9 cellular contexts compared by ENCODE assay signal in the genomic region with DNA sequence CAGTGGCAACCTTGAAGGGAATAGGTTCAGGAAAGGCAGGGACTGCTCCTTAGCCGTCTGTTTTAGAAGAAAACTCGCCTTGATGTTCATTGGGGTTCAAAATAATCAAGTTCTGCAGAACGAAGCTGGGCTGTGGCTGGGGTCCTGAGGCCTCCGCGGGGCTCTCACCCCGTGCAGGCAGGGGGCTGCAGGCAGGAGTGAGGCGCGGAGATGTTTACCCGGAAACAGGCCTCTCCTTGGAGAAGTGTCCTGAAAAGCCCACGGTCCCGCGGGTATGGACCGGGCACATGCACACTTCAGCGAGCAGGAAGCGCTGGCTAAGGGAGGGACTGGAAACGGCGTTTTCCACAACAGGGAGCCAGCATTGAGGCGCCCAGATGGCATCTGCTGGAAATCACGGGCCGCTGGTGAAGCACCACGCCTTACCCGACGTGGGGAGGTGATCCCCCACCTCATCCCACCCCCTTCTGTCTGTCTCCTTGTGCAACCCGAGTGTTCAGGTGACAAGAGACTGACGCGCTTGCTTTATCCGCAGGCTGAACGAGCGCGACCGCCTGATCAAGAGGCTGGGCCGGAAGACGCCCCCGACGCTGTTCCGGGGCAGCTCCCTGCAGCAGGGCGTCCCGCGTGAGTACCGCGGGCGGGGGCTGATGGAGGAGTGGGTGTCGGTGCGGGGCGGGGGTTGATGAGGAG. TPM values are rescaled to one million over a fixed set of nuclear protein-coding genes. Genes with fewer than 3 reads are reported as not detected.
A peak's percentile ranks its signal among the peaks of the same experiment; 100 is the strongest.
DNase-seq lines count a peak whose midpoint lies in the region; ATAC-seq, FAIRE-seq and TF ChIP-seq lines count a peak whose summit lies in the region.
"Had no signal": no experiment of that assay in that cellular context is flagged by ENCODE, and none has a peak within 500 bp of the region (broad histone marks: within the 10 kb centered on the region; RNA-seq: fewer than 3 reads in every experiment).

No MANE protein-coding gene starts in this region.

- H3K79me2 ChIP-seq in keratinocyte (ENCODE audit: control insufficient read depth, insufficient read depth, low read length) = no peaks in the 10 kb centered on the region
- H3K79me2 ChIP-seq in SK-N-SH (ENCODE audit: insufficient read depth) = no peaks in the 10 kb centered on the region

- POLR2A ChIA-PET in SK-N-SH (lab: Yijun Ruan, JAX) = no interaction called here

- H3K9me3 Mint-ChIP-seq in activated T-helper 2 cell treated with anti-CD3 and anti-CD28 coated beads, Interferon-gamma antibody, Interleukin-2, Interleukin-4, amounts not matched to agents 10 μg/mL and 5 μg/mL and 100 μg/mL, durations not matched to agents 14 hours and 24 hours and 36 hours = no peaks in the 10 kb centered on the region

- ATAC-seq in HG03097 (IDR thresholded peaks at IDR 0.05; ENCODE audit: low FRiP score, unreplicated experiment) (no peak), HG03457 (IDR thresholded peaks at IDR 0.05; ENCODE audit: unreplicated experiment) (no peak)

- H3K27ac ChIP-seq in KOPT-K1 (ENCODE audit: low read depth, low read length, poor library complexity, severe bottlenecking) (peak overlapping the region; percentile 95), keratinocyte (ENCODE audit: control insufficient read depth, insufficient read depth, low read length) (no peak overlapping the region), SK-N-SH (ENCODE audit: low read depth in 2 of 2, low read length in 1 of 2) (no peak overlapping the region)

- TF ChIP-seq CTCF in keratinocyte (optimal IDR thresholded peaks at IDR 0.05 in 1 of 3, IDR thresholded peaks at IDR 0.05 in 1 of 3, conservative IDR thresholded peaks at IDR 0.05 in 1 of 3; ENCODE audit: extremely low read depth in 1 of 3, insufficient read depth in 2 of 3, low read length in 3 of 3) (no peak), SK-N-SH (IDR thresholded peaks at IDR 0.05) (no peak)

- CTCF ChIA-PET in SK-N-SH (lab: Yijun Ruan, JAX) = no interaction called here

- WGBS in SK-N-SH (ENCODE audit: low lambda C conversion rate) = 78% methylated on average over 34 of the region's 45 CpGs

- H4K20me1 ChIP-seq in keratinocyte (ENCODE audit: control insufficient read depth, extremely low read depth, insufficient read depth, low read length) (no peaks in the 10 kb centered on the region), SK-N-SH (ENCODE audit: insufficient read depth) (no peaks in the 10 kb centered on the region)

- intact Hi-C loops in activated T-helper 2 cell treated with anti-CD3 and anti-CD28 coated beads, Interferon-gamma antibody, Interleukin-2, Interleukin-4, amounts not matched to agents 10 μg/mL and 5 μg/mL and 100 μg/mL, durations not matched to agents 14 hours and 24 hours and 36 hours (cut with micrococcal nuclease) = no loop called here

- H3K36me3 ChIP-seq in KOPT-K1 (ENCODE audit: insufficient read depth, low read length) (no peaks in the 10 kb centered on the region), keratinocyte (ENCODE audit: control insufficient read depth in 2 of 2, extremely low read depth in 1 of 2, insufficient read depth in 2 of 2, low read length in 2 of 2) (no peaks in the 10 kb centered on the region), SK-N-SH (replicated peaks in 1 of 2; ENCODE audit: control insufficient read depth in 1 of 2, insufficient read depth in 2 of 2, low read length in 1 of 2) (no peaks in the 10 kb centered on the region)

- no peaks in the 10 kb centered on the region for H3F3A ChIP-seq in SK-N-SH (replicated peaks; ENCODE audit: insufficient read depth)

- FAIRE-seq in keratinocyte (lab: Jason Lieb, UNC) = no peak

- no peak overlapping the region for H3K27ac Mint-ChIP-seq in activated T-helper 2 cell treated with anti-CD3 and anti-CD28 coated beads, Interferon-gamma antibody, Interleukin-2, Interleukin-4, amounts not matched to agents 10 μg/mL and 5 μg/mL and 100 μg/mL, durations not matched to agents 14 hours and 24 hours and 36 hours

- H3K4me2 ChIP-seq in keratinocyte (ENCODE audit: control insufficient read depth, extremely low read depth, insufficient read depth, low read depth, low read length) (peak overlapping the region; percentile 27), SK-N-SH (no peak overlapping the region)

- H3K36me3 Mint-ChIP-seq in activated T-helper 2 cell treated with anti-CD3 and anti-CD28 coated beads, Interferon-gamma antibody, Interleukin-2, Interleukin-4, amounts not matched to agents 10 μg/mL and 5 μg/mL and 100 μg/mL, durations not matched to agents 14 hours and 24 hours and 36 hours (ENCODE audit: low read depth) = no peaks in the 10 kb centered on the region

- H3K4me1 Mint-ChIP-seq in activated T-helper 2 cell treated with anti-CD3 and anti-CD28 coated beads, Interferon-gamma antibody, Interleukin-2, Interleukin-4, amounts not matched to agents 10 μg/mL and 5 μg/mL and 100 μg/mL, durations not matched to agents 14 hours and 24 hours and 36 hours (ENCODE audit: low read depth) = peaks cover 13% of the 10 kb centered on the region

- no peak for TF ChIP-seq EP300 in SK-N-SH (IDR thresholded peaks at IDR 0.05; ENCODE audit: borderline replicate concordance in 1 of 2, low read depth in 1 of 2, low read length in 1 of 2)

- DNase-seq in activated T-helper 2 cell treated with anti-CD3 and anti-CD28 coated beads, Interferon-gamma antibody, Interleukin-2, Interleukin-4, amounts not matched to agents 10 μg/mL and 5 μg/mL and 100 μg/mL, durations not matched to agents 14 hours and 24 hours and 36 hours (ENCODE audit: low spot score) = peak; percentile 26
- no peak for DNase-seq in keratinocyte (ENCODE audit: low read depth, low spot score)
- peak; percentile 38 to 39 for DNase-seq in stimulated activated CD8-positive, alpha-beta memory T cell treated with anti-CD3 and anti-CD28 coated beads, Interleukin-15, amount 100 ng/mL, for 4 hours (ENCODE audit: low read depth in 2 of 2)
- DNase-seq in hippocampal formation (lab: John Stamatoyannopoulos, UW) = no peak
- no peak for DNase-seq in SK-N-SH
- DNase-seq: NCI-H2227 treated with DMSO at 0.1 percent for 48 hours had no signal

- H3K27me3 ChIP-seq in keratinocyte (ENCODE audit: control insufficient read depth, extremely low read depth, insufficient read depth, low read length) (peaks cover 3% of the 10 kb centered on the region), SK-N-SH (ENCODE audit: insufficient read depth) (no peaks in the 10 kb centered on the region)

- H3K9me3 ChIP-seq in KOPT-K1 (ENCODE audit: insufficient read depth, low read length, poor library complexity, severe bottlenecking) (peaks cover 1% of the 10 kb centered on the region), keratinocyte (ENCODE audit: control insufficient read depth, low read depth, low read length) (no peaks in the 10 kb centered on the region), SK-N-SH (no peaks in the 10 kb centered on the region)

- dilution Hi-C loops in keratinocyte (cut with MboI; ENCODE audit: extremely low pct_ligation_motif_present, low sequenced_read_pairs) = no loop called here

- H3K4me3 ChIP-seq in keratinocyte (ENCODE audit: control insufficient read depth in 2 of 3, extremely low read depth in 1 of 3, insufficient read depth in 2 of 3, low read depth in 1 of 3, low read length in 3 of 3) (no peak overlapping the region), SK-N-SH (ENCODE audit: low read depth in 2 of 2, low read length in 1 of 2) (no peak overlapping the region)

- no peak for TF ChIP-seq RAD21 in SK-N-SH (IDR thresholded peaks at IDR 0.05; ENCODE audit: low read length)

- H2AFZ ChIP-seq in keratinocyte (ENCODE audit: control insufficient read depth, low read length) (peak overlapping the region; percentile 70), SK-N-SH (ENCODE audit: low read depth) (no peak overlapping the region)

- H3K9ac ChIP-seq in keratinocyte (ENCODE audit: control insufficient read depth, extremely low read depth, insufficient read depth, low read length) = no peak overlapping the region
- no peak overlapping the region for H3K9ac ChIP-seq in SK-N-SH

- H3K9me2 ChIP-seq in SK-N-SH = no peaks in the 10 kb centered on the region

- H3K27me3 Mint-ChIP-seq in activated T-helper 2 cell treated with anti-CD3 and anti-CD28 coated beads, Interferon-gamma antibody, Interleukin-2, Interleukin-4, amounts not matched to agents 10 μg/mL and 5 μg/mL and 100 μg/mL, durations not matched to agents 14 hours and 24 hours and 36 hours (ENCODE audit: low read depth) = no peaks in the 10 kb centered on the region

- no peaks in the 10 kb centered on the region for H3K9me1 ChIP-seq in keratinocyte (ENCODE audit: control insufficient read depth, extremely low read depth, insufficient read depth, low read length)

- H3K4me1 ChIP-seq in keratinocyte (ENCODE audit: control insufficient read depth, extremely low read depth, insufficient read depth, low read length) (no peaks in the 10 kb centered on the region), SK-N-SH (ENCODE audit: control insufficient read depth in 1 of 2, insufficient read depth in 2 of 2, low read depth in 1 of 2, low read length in 1 of 2) (no peaks in the 10 kb centered on the region; a peak in 1 of 4 replicates)

- peak overlapping the region; percentile 61 for H3K4me3 Mint-ChIP-seq in activated T-helper 2 cell treated with anti-CD3 and anti-CD28 coated beads, Interferon-gamma antibody, Interleukin-2, Interleukin-4, amounts not matched to agents 10 μg/mL and 5 μg/mL and 100 μg/mL, durations not matched to agents 14 hours and 24 hours and 36 hours (ENCODE audit: low read depth)

TF ChIP-seq in SK-N-SH, 30 proteins besides CTCF, POLR2A, EP300 and RAD21 (continues in another document):
- TF ChIP-seq MXI1 (IDR thresholded peaks at IDR 0.05; ENCODE audit: low read depth, low read length) = no peak
- no peak for TF ChIP-seq JUND (IDR thresholded peaks at IDR 0.05)
- no peak for TF ChIP-seq TCF12 (IDR thresholded peaks at IDR 0.05)

RNA-seq across cellular contexts. Expression of gene SHISA2, which starts 39.7 kb away (rescaled TPM):
- 0.07 and 0.14 TPM in 2 replicates for total RNA-seq in activated T-helper 2 cell treated with anti-CD3 and anti-CD28 coated beads, Interferon-gamma antibody, Interleukin-2, Interleukin-4, amounts not matched to agents 10 μg/mL and 5 μg/mL and 100 μg/mL, durations not matched to agents 14 hours and 24 hours and 36 hours
- polyA plus RNA-seq in keratinocyte (0.06 to 0.39 TPM (median 0.18 TPM) in 3 replicates), SK-N-SH (2012; rRNA removed) (not detected in 2 replicates)
- polyA plus RNA-seq in keratinocyte (2011; ENCODE audit: low read depth) = not detected
- polyA plus RNA-seq in keratinocyte (2011; cell fraction: cytosol; rRNA removed) = 0.04 and 0.08 TPM in 2 replicates
- 0.22 and 0.23 TPM in 2 replicates for polyA plus RNA-seq in keratinocyte (2011; cell fraction: nucleus; rRNA removed)
- polyA plus RNA-seq in keratinocyte (2012; ENCODE audit: low replicate concordance) = 0.08 and 0.36 TPM in 2 replicates
- polyA minus RNA-seq in keratinocyte = 0.40 to 0.89 TPM (median 0.77 TPM) in 3 replicates
- polyA minus RNA-seq in keratinocyte (2011; cell fraction: cytosol; rRNA and poly(A)+ RNA removed) = not detected
- 0.23 TPM in 1 of 2 replicates, not detected in the other for polyA minus RNA-seq in keratinocyte (2011; cell fraction: nucleus; rRNA and poly(A)+ RNA removed)
- polyA plus RNA-seq in SK-N-SH (2012; cell fraction: cytosol; rRNA removed) = not detected in 2 replicates
- not detected in 2 replicates for polyA plus RNA-seq in SK-N-SH (2012; cell fraction: nucleus; rRNA removed)

Comparison
In these comparisons a context has a peak if more than half of its experiments do, and no peak if none do; other contexts are left out.
1. DNase-seq: peak in activated T-helper 2 cell treated with anti-CD3 and anti-CD28 coated beads, Interferon-gamma antibody, Interleukin-2, Interleukin-4, amounts not matched to agents 10 μg/mL and 5 μg/mL and 100 μg/mL, durations not matched to agents 14 hours and 24 hours and 36 hours (single experiment) and stimulated activated CD8-positive, alpha-beta memory T cell treated with anti-CD3 and anti-CD28 coated beads, Interleukin-15, amount 100 ng/mL, for 4 hours (2 of 2); none in keratinocyte (single experiment), hippocampal formation (0 of 2) and SK-N-SH (single experiment).